ENCODE assay signal across 16 cellular contexts in the genomic region with DNA sequence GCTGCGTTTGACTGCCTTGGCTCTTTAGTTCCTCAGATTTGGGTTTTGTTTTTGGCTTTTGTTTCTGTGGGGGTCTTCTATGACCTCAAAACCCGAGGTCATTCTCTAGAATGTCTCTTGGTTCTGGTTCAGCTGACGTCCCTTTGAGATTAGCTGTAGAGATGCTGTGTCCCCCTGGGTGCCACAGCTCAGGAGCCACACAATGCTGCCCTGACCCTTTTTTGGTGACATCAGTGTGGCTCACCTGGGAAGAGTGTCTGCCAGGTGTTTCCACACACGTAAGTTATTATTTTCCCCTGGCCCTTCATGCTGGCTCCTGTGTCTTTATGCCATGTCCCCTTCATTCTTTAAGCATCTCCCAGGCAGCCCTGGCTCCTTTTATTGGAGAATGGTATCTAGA.
A peak's percentile ranks its signal among the peaks of the same experiment; 100 is the strongest.
DNase-seq lines count a peak whose midpoint lies in the region; ATAC-seq and TF ChIP-seq lines count a peak whose summit lies in the region.
"Had no signal": no experiment of that assay in that cellular context is flagged by ENCODE, and none has a peak within 500 bp of the region (broad histone marks: within the 10 kb centered on the region; RNA-seq: fewer than 3 reads in every experiment).

No MANE protein-coding gene starts in this region.

- H3K27me3 Mint-ChIP-seq in endodermal cell (ENCODE audit: insufficient read depth) (no peaks in the 10 kb centered on the region), neural progenitor cell (ENCODE audit: insufficient read depth, low read depth) (no peaks in the 10 kb centered on the region), T-cell (no peaks in the 10 kb centered on the region)
- no peaks in the 10 kb centered on the region for H3K27me3 Mint-ChIP-seq in activated CD4-positive, alpha-beta memory T cell treated with anti-CD3 and anti-CD28 coated beads for 36 hours

- H3K79me2 ChIP-seq in neural progenitor cell (ENCODE audit: low read depth): no peaks in the 10 kb centered on the region

- no peaks in the 10 kb centered on the region for H4K20me1 ChIP-seq in neural progenitor cell (ENCODE audit: low read depth)

- intact Hi-C loops in spleen (cut with DNase I; ENCODE audit: low total_unique reads): no loop called here
- intact Hi-C loops in activated CD4-positive, alpha-beta memory T cell treated with anti-CD3 and anti-CD28 coated beads for 36 hours (cut with micrococcal nuclease): no loop called here

- POLR2A ChIA-PET in T-cell (lab: Charles Lee): no interaction called here
- POLR2A ChIA-PET in activated CD4-positive, alpha-beta memory T cell treated with anti-CD3 and anti-CD28 coated beads for 36 hours (lab: Charles Lee): no interaction called here

- 50 to 86% methylated on average over 1 to 4 of the region's 4 CpGs for WGBS in endodermal cell (ENCODE audit: insufficient coverage in 1 of 2, insufficient read length in 1 of 2), 2 experiments
- WGBS in spleen, 5 donors: 78 to 90% (median 88%) methylated on average over 4 of the region's 4 CpGs

- no peaks in the 10 kb centered on the region for H3K27me3 ChIP-seq in Peyer's patch
- H3K27me3 ChIP-seq in endodermal cell (ENCODE audit: control insufficient read depth, insufficient read depth, low read length, poor library complexity, severe bottlenecking): no peaks in the 10 kb centered on the region
- H3K27me3 ChIP-seq in neural progenitor cell: no peaks in the 10 kb centered on the region
- no peaks in the 10 kb centered on the region for H3K27me3 ChIP-seq in thoracic aorta (replicated peaks; ENCODE audit: insufficient read depth)
- H3K27me3 ChIP-seq in spleen (replicated peaks in 1 of 7): no peaks in the 10 kb centered on the region

- H3K9me3 ChIP-seq in Peyer's patch (no peaks in the 10 kb centered on the region), endodermal cell (ENCODE audit: control insufficient read depth, low read length) (no peaks in the 10 kb centered on the region), neural progenitor cell (ENCODE audit: low read depth) (no peaks in the 10 kb centered on the region), thoracic aorta (no peaks in the 10 kb centered on the region), spleen (no peaks in the 10 kb centered on the region)
- H3K9me3 ChIP-seq: Caco-2 had no signal

- no peak overlapping the region for H3K4me2 ChIP-seq in neural progenitor cell

- H3K27ac Mint-ChIP-seq in endodermal cell: no peak overlapping the region
- peak overlapping the region; percentile 42 for H3K27ac Mint-ChIP-seq in neural progenitor cell
- no peak overlapping the region for H3K27ac Mint-ChIP-seq in T-cell
- H3K27ac Mint-ChIP-seq in activated CD4-positive, alpha-beta memory T cell treated with anti-CD3 and anti-CD28 coated beads for 36 hours: no peak overlapping the region

- CTCF ChIA-PET in T-cell (lab: Charles Lee): interaction anchor here in 1 of 2 donors (1.8 kb wide), 1 partner anchor 187 kb away, joined by 5 read pairs; no protein-coding TSS in a partner anchor
- CTCF ChIA-PET in activated CD4-positive, alpha-beta memory T cell treated with anti-CD3 and anti-CD28 coated beads for 36 hours (lab: Charles Lee): interaction anchor here (0.6 to 1.7 kb wide), 3 partner anchors 9 to 512 kb away, joined by 3 to 5 read pairs (median 4); no protein-coding TSS in a partner anchor

- H3K9me3 Mint-ChIP-seq in endodermal cell (no peaks in the 10 kb centered on the region), neural progenitor cell (no peaks in the 10 kb centered on the region), T-cell (no peaks in the 10 kb centered on the region)
- H3K9me3 Mint-ChIP-seq in activated CD4-positive, alpha-beta memory T cell treated with anti-CD3 and anti-CD28 coated beads for 36 hours: no peaks in the 10 kb centered on the region

- peaks cover 41% of the 10 kb centered on the region for H3K36me3 Mint-ChIP-seq in endodermal cell (ENCODE audit: low read depth)
- H3K36me3 Mint-ChIP-seq in neural progenitor cell: peaks cover 57% of the 10 kb centered on the region
- H3K36me3 Mint-ChIP-seq in T-cell: no peaks in the 10 kb centered on the region
- H3K36me3 Mint-ChIP-seq in activated CD4-positive, alpha-beta memory T cell treated with anti-CD3 and anti-CD28 coated beads for 36 hours: no peaks in the 10 kb centered on the region

- TF ChIP-seq POLR2A in Peyer's patch (IDR thresholded peaks at IDR 0.05) (no peak), spleen (IDR thresholded peaks at IDR 0.05) (no peak)

- no peaks in the 10 kb centered on the region for H3K4me1 Mint-ChIP-seq in endodermal cell
- H3K4me1 Mint-ChIP-seq in neural progenitor cell: peaks cover 23% of the 10 kb centered on the region
- H3K4me1 Mint-ChIP-seq in T-cell: peaks cover 6 to 9% (median 8%) of the 10 kb centered on the region in 3 donors
- peaks cover 8% of the 10 kb centered on the region for H3K4me1 Mint-ChIP-seq in activated CD4-positive, alpha-beta memory T cell treated with anti-CD3 and anti-CD28 coated beads for 36 hours (ENCODE audit: low read depth)

- DNase-seq in Peyer's patch: no peak
- DNase-seq in endodermal cell: peak; percentile 13
- DNase-seq in neural progenitor cell (ENCODE audit: low spot score): no peak
- no peak for DNase-seq in thoracic aorta (ENCODE audit: low spot score)
- no peak for DNase-seq in spleen
- no peak for DNase-seq in T-cell
- DNase-seq in activated CD4-positive, alpha-beta memory T cell treated with anti-CD3 and anti-CD28 coated beads for 36 hours: no peak
- DNase-seq in midbrain (lab: John Stamatoyannopoulos, UW): no peak
- DNase-seq: AML-193; Caco-2; DMS53; KBM-7; NCI-H1048; NCI-H345; NCI-H69; NK-92 treated with Interleukin-12 subunit alpha and Interleukin-12 subunit beta, amount 100 ng/mL, for 24 hours had no signal

- H3K36me3 ChIP-seq in Peyer's patch (no peaks in the 10 kb centered on the region), endodermal cell (ENCODE audit: control insufficient read depth, insufficient read depth, low read length) (peaks cover 74% of the 10 kb centered on the region), neural progenitor cell (no peaks in the 10 kb centered on the region), thoracic aorta (no peaks in the 10 kb centered on the region), spleen (peaks cover 0 to 48% (median 0%) of the 10 kb centered on the region in 6 donors)

- ATAC-seq in thoracic aorta (ENCODE audit: insufficient number of reproducible peaks, low FRiP score, low read depth) (no peak), T-cell (replicated peaks in 1 of 4) (no peak)

- peaks cover 0 to 18% (median 5%) of the 10 kb centered on the region in 4 donors for H3K4me1 ChIP-seq in Peyer's patch
- no peaks in the 10 kb centered on the region for H3K4me1 ChIP-seq in endodermal cell (ENCODE audit: control insufficient read depth, insufficient read depth, low read length)
- no peaks in the 10 kb centered on the region for H3K4me1 ChIP-seq in neural progenitor cell
- H3K4me1 ChIP-seq in thoracic aorta (ENCODE audit: control insufficient read depth in 1 of 2, low read depth in 2 of 2): peaks cover 41 to 63% of the 10 kb centered on the region in 2 donors
- peaks cover 9 to 73% (median 46%) of the 10 kb centered on the region in 6 donors for H3K4me1 ChIP-seq in spleen
- H3K4me1 ChIP-seq: Caco-2 had no signal

- no peaks in the 10 kb centered on the region for H3F3A ChIP-seq in neural progenitor cell (ENCODE audit: low read depth)

- no peak for TF ChIP-seq CTCF in Peyer's patch (IDR thresholded peaks at IDR 0.05)
- TF ChIP-seq CTCF in endodermal cell (conservative IDR thresholded peaks at IDR 0.05): no peak
- no peak for TF ChIP-seq CTCF in neural progenitor cell (IDR thresholded peaks at IDR 0.05)
- no peak for TF ChIP-seq CTCF in thoracic aorta (IDR thresholded peaks at IDR 0.05)
- no peak for TF ChIP-seq CTCF in spleen (IDR thresholded peaks at IDR 0.05 in 8 of 11, conservative IDR thresholded peaks at IDR 0.05 in 3 of 11)

- H3K4me3 Mint-ChIP-seq in endodermal cell (no peak overlapping the region), neural progenitor cell (no peak overlapping the region), T-cell (no peak overlapping the region)
- H3K4me3 Mint-ChIP-seq in activated CD4-positive, alpha-beta memory T cell treated with anti-CD3 and anti-CD28 coated beads for 36 hours: no peak overlapping the region

- peak overlapping the region; percentile 4 to 83 (median 29) for H3K27ac ChIP-seq in Peyer's patch
- no peak overlapping the region for H3K27ac ChIP-seq in endodermal cell (ENCODE audit: low read depth, low read length)
- H3K27ac ChIP-seq in neural progenitor cell: no peak overlapping the region
- peak overlapping the region; percentile 45 to 86 for H3K27ac ChIP-seq in thoracic aorta
- H3K27ac ChIP-seq in spleen: peak overlapping the region in 3 of 8 donors; percentile 70 to 77 (median 74)

- H2AFZ ChIP-seq in neural progenitor cell (replicated peaks): no peak overlapping the region

- H3K4me3 ChIP-seq in Peyer's patch (no peak overlapping the region), endodermal cell (ENCODE audit: low read length) (no peak overlapping the region), neural progenitor cell (no peak overlapping the region), thoracic aorta (no peak overlapping the region), spleen (no peak overlapping the region)

- no peak overlapping the region for H3K9ac ChIP-seq in endodermal cell (ENCODE audit: extremely low read depth, low read length, poor library complexity, severe bottlenecking)
- no peak overlapping the region for H3K9ac ChIP-seq in neural progenitor cell

Comparison
In these comparisons a context has a peak if more than half of its experiments do, and no peak if none do; other contexts are left out.
1. H3K27ac ChIP-seq: peak in Peyer's patch (4 of 4) and thoracic aorta (2 of 2); none in endodermal cell (single experiment) and neural progenitor cell (single experiment).